In genomic region chr6:47710295-47710694, GRCh38 we compare ENCODE assay signal across 24 cellular contexts. TPM values are rescaled to one million over a fixed set of nuclear protein-coding genes. Genes with fewer than 3 reads are reported as not detected.
"Had no signal": no experiment of that assay in that cellular context is flagged by ENCODE, and none has a peak within 500 bp of the region (broad histone marks: within the 10 kb centered on the region; RNA-seq: fewer than 3 reads in every experiment).

No MANE protein-coding gene starts in this region.

- H3K9me3 Mint-ChIP-seq: immature natural killer cell, natural killer cell, neural crest cell had no signal

- H3K4me3 Mint-ChIP-seq: immature natural killer cell, natural killer cell, neural crest cell had no signal

- H3K36me3 ChIP-seq: right atrium auricular region, stomach, thoracic aorta, transverse colon had no signal

- ATAC-seq: left colon, natural killer cell had no signal

- H3K27ac Mint-ChIP-seq: immature natural killer cell, natural killer cell had no signal

- H3K27me3 ChIP-seq: esophagus squamous epithelium, right atrium auricular region, stomach, transverse colon had no signal

- H3K4me1 Mint-ChIP-seq: neural crest cell had no signal

- H3K27ac ChIP-seq: dorsolateral prefrontal cortex, epithelial cell of prostate, esophagus squamous epithelium, right atrium auricular region, stomach, thoracic aorta, transverse colon had no signal

- H3K36me3 Mint-ChIP-seq: immature natural killer cell, natural killer cell had no signal

- H3K4me1 ChIP-seq: esophagus squamous epithelium, right atrium auricular region, stomach, transverse colon had no signal

- H3K9me3 ChIP-seq: esophagus squamous epithelium, right atrium auricular region, stomach, thoracic aorta, transverse colon had no signal

- DNase-seq: cortex of kidney; dorsolateral prefrontal cortex; effector CD8-positive, alpha-beta T cell; esophagus squamous epithelium; foreskin fibroblast; immature natural killer cell; left colon; natural killer cell; posterior cingulate gyrus; small intestine; stimulated activated CD4-positive, alpha-beta T cell treated with anti-CD3 and anti-CD28 coated beads, Interleukin-12 subunit alpha, Interleukin-12 subunit beta, amount 100 ng/mL, for 4 hours; stimulated activated naive CD4-positive, alpha-beta T cell; stomach; substantia nigra; transverse colon had no signal

- H3K4me3 ChIP-seq: dorsolateral prefrontal cortex, esophagus squamous epithelium, right atrium auricular region, stomach, thoracic aorta, transverse colon had no signal

RNA-seq across cellular contexts. Expression of gene ADGRF4, which starts 11.9 kb away (rescaled TPM):
- total RNA-seq: liver, lung microvascular endothelial cell, mesenteric fat pad, mononuclear cell, natural killer cell, neural crest cell, osteocyte, stomach, thoracic aorta had no signal
- polyA plus RNA-seq: immature natural killer cell, liver, small intestine had no signal
